ENCODE assay signal across 15 cellular contexts in the genomic region with DNA sequence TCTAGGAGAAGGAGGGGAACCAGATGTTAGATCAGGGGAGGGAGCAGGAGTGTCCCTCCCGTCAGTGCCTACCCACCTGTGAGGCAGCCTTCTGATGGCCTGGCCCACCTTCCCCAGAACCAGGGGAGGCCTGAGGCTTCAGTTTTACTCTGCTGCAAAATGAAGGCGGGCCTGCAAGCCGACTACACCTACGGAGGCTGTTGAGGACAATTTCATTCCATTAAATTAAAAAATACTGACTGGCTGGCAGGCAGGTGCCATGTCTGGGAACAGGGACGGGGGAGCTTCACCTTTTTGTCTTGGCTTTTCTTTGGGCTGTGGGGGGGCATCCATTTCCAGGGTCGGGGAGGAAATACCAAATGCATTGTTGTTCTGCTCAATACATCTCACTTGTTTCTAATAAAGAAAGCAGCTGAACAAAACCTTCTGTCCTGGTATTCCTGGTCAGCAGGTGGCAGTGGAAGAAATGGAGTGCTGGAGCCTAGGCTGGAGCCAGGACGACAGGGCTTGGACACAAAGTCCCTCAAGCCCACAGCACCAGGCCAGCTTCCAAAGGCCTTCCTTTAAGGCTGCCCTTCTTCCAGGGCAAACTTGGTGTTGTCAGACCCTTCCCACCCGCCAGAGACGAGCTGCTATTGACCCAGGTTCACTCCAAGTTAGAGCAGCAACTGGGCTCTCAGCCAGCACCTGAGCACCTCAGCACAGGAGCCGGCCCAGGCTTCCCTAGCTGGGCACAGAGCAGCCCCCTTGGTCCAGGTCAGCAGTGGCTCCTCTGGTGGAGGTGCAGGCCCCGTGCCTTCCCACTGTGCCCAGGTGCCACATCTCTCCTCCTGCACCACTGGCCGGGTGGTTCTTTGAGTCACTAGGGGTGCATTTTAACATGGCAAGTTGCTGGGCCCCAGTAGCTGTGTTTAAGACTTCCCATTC. TPM values are rescaled to one million over a fixed set of nuclear protein-coding genes. Genes with fewer than 3 reads are reported as not detected.
DNase-seq lines count a peak whose midpoint lies in the region; ATAC-seq, FAIRE-seq and TF ChIP-seq lines count a peak whose summit lies in the region.
"Had no signal": no experiment of that assay in that cellular context is flagged by ENCODE, and none has a peak within 500 bp of the region (broad histone marks: within the 10 kb centered on the region; RNA-seq: fewer than 3 reads in every experiment).

No MANE protein-coding gene starts in this region.

- H3K27ac ChIP-seq in cardiac muscle cell: peak overlapping the region; percentile 64
- H3K27ac ChIP-seq in left lung: no peak overlapping the region
- H3K27ac ChIP-seq in transverse colon: peak overlapping the region in 2 of 4 donors; percentile 69 to 79
- H3K27ac ChIP-seq in OCI-LY7 (ENCODE audit: low read depth, low read length, poor library complexity, severe bottlenecking): no peak overlapping the region

- CTCF ChIA-PET in OCI-LY7 (lab: Charles Lee; ENCODE audit: unreplicated experiment): no interaction called here

- no peak for DNase-seq in cardiac muscle cell (ENCODE audit: low read depth in 1 of 2, low spot score in 1 of 2)
- DNase-seq in cardiac septum (ENCODE audit: low spot score): no peak
- no peak for DNase-seq in bronchial epithelial cell (ENCODE audit: low read depth)
- no peak for DNase-seq in left lung
- DNase-seq in transverse colon: peak; percentile 39
- no peak for DNase-seq in OCI-LY7 (ENCODE audit: low spot score)
- DNase-seq: activated T-cell treated with anti-CD3 and anti-CD28 coated beads, Interleukin-2, amount 50 U/mL, for 48 hours; central memory CD4-positive, alpha-beta T cell; MV-4-11; NCI-H69; substantia nigra had no signal

- no TSS peak for BruUV-seq in OCI-LY7 (replicated peaks; lab: Mats Ljungman, UMichigan)

- no peaks in the 10 kb centered on the region for H4K20me1 ChIP-seq in OCI-LY7 (ENCODE audit: insufficient read depth, low read length)

- intact Hi-C loops in cardiac septum (cut with DNase I) (no loop called here), left lung (cut with DNase I) (no loop called here), transverse colon (cut with DNase I; ENCODE audit: low total_unique reads) (loop anchor here (10.0 kb wide), 1 partner anchor 184 kb away; no protein-coding TSS in a partner anchor), OCI-LY7 (cut with micrococcal nuclease; ENCODE audit: unreplicated experiment) (no loop called here)

- H3K4me1 ChIP-seq in cardiac muscle cell (ENCODE audit: low read depth) (no peaks in the 10 kb centered on the region), left lung (no peaks in the 10 kb centered on the region), transverse colon (peaks cover 0 to 18% (median 2%) of the 10 kb centered on the region in 4 donors), OCI-LY7 (ENCODE audit: insufficient read depth, low read length, poor library complexity, severe bottlenecking) (peaks cover 13% of the 10 kb centered on the region)

- WGBS in transverse colon (ENCODE audit: low coverage in 1 of 2), 2 donors: 63 to 73% methylated on average over 3 to 9 of the region's 12 CpGs

- no peaks in the 10 kb centered on the region for H3K79me2 ChIP-seq in OCI-LY7 (ENCODE audit: insufficient read depth, low read depth, low read length)

- no peaks in the 10 kb centered on the region for H3K9me3 ChIP-seq in cardiac muscle cell (ENCODE audit: low read depth)
- no peaks in the 10 kb centered on the region for H3K9me3 ChIP-seq in left lung
- H3K9me3 ChIP-seq in transverse colon: no peaks in the 10 kb centered on the region
- no peaks in the 10 kb centered on the region for H3K9me3 ChIP-seq in OCI-LY7 (ENCODE audit: low read length)

- no peak for TF ChIP-seq POLR2A in transverse colon (IDR thresholded peaks at IDR 0.05)

- no peak overlapping the region for H2AFZ ChIP-seq in OCI-LY7 (ENCODE audit: low read length)

- in situ Hi-C loops in transverse colon (cut with MboI; ENCODE audit: low pct_ligation_motif_present in 1 of 4, low pct_unique_long_range_greater_than_20kb in 1 of 4, low sequenced_read_pairs in 3 of 4): loop anchor here in 2 of 4 donors (10.0 kb wide), 2 partner anchors 184 to 194 kb away; a partner anchor contains a TSS

- no peaks in the 10 kb centered on the region for H3K9me2 ChIP-seq in OCI-LY7 (ENCODE audit: insufficient read depth, low read length)

- no peak for FAIRE-seq in bronchial epithelial cell (lab: Jason Lieb, UNC)

- POLR2A ChIA-PET in OCI-LY7 (lab: Charles Lee): interaction anchor here (0.7 kb wide), 1 partner anchor 1310 kb away, joined by 4 read pairs; no protein-coding TSS in a partner anchor

- ATAC-seq in left lung (peak; percentile 25), HG03354 (IDR thresholded peaks at IDR 0.05; ENCODE audit: poor library complexity, severe bottlenecking, unreplicated experiment) (no peak), HG03175 (IDR thresholded peaks at IDR 0.05; ENCODE audit: unreplicated experiment) (no peak)
- ATAC-seq: activated CD4-positive, CD25-positive, alpha-beta regulatory T cell treated with anti-CD3 and anti-CD28 coated beads, Interleukin-2, amount 50 U/mL, for 24 hours had no signal

- TF ChIP-seq EP300 in transverse colon (IDR thresholded peaks at IDR 0.05; ENCODE audit: low read depth): no peak

- H3K36me3 ChIP-seq in cardiac muscle cell (peaks cover 28% of the 10 kb centered on the region), bronchial epithelial cell (ENCODE audit: control insufficient read depth, insufficient read depth, low read length) (peaks cover 40% of the 10 kb centered on the region), left lung (peaks cover 0 to 61% of the 10 kb centered on the region in 2 donors), transverse colon (peaks cover 0 to 23% (median 9%) of the 10 kb centered on the region in 4 donors), OCI-LY7 (ENCODE audit: insufficient read depth, low read length) (peaks cover 54% of the 10 kb centered on the region)

- H3K4me2 ChIP-seq in OCI-LY7 (ENCODE audit: low read length): no peak overlapping the region

- H3K4me3 ChIP-seq in cardiac muscle cell (no peak overlapping the region), bronchial epithelial cell (ENCODE audit: low read depth, low read length) (no peak overlapping the region), left lung (no peak overlapping the region), transverse colon (no peak overlapping the region), OCI-LY7 (ENCODE audit: low read depth, low read length, poor library complexity, severe bottlenecking) (no peak overlapping the region)
- H3K4me3 ChIP-seq: lung had no signal

- TF ChIP-seq CTCF in cardiac muscle cell (IDR thresholded peaks at IDR 0.05; ENCODE audit: low read depth, low read length): no peak
- peak; percentile 23 for TF ChIP-seq CTCF in bronchial epithelial cell (IDR thresholded peaks at IDR 0.05; ENCODE audit: insufficient read depth, low read length, severe bottlenecking)
- no peak for TF ChIP-seq CTCF in left lung (IDR thresholded peaks at IDR 0.05)
- TF ChIP-seq CTCF in transverse colon (IDR thresholded peaks at IDR 0.05): peak in 3 of 5 experiments; percentile 15 to 35 (median 17)
- no peak for TF ChIP-seq CTCF in OCI-LY7 (conservative IDR thresholded peaks at IDR 0.05; ENCODE audit: low read length)

- no peaks in the 10 kb centered on the region for H3K27me3 ChIP-seq in cardiac muscle cell
- H3K27me3 ChIP-seq in bronchial epithelial cell (ENCODE audit: control insufficient read depth, insufficient read depth, low read length): no peaks in the 10 kb centered on the region
- H3K27me3 ChIP-seq in left lung: no peaks in the 10 kb centered on the region
- H3K27me3 ChIP-seq in transverse colon: no peaks in the 10 kb centered on the region

RNA-seq across cellular contexts. Expression of a gene that starts 23.5 kb away (rescaled TPM):
- 41.0 and 66.3 TPM in 2 replicates for total RNA-seq in cardiac muscle cell
- 36.0 and 41.7 TPM in 2 replicates for polyA plus RNA-seq in cardiac muscle cell
- 87.6 TPM for total RNA-seq in cardiac septum
- total RNA-seq in bronchial epithelial cell: 33.9 and 44.0 TPM in 2 replicates
- 10 to 100 TPM; 41.0 to 49.1 TPM for total RNA-seq in left lung
- 100 to 1,000 TPM; 157 to 369 (median 335) TPM for total RNA-seq in transverse colon
- 1.4 and 3.6 TPM in 2 replicates for total RNA-seq in OCI-LY7 (2014; rRNA removed; shearing (Covaris generic))
- total RNA-seq in OCI-LY7 (2022): 1.7 and 4.6 TPM in 2 replicates

RNA-seq across cellular contexts. Expression of a gene that starts 26.6 kb away (rescaled TPM):
- total RNA-seq in cardiac muscle cell (16.3 and 29.3 TPM in 2 replicates), cardiac septum (6.4 TPM), bronchial epithelial cell (6.1 and 8.7 TPM in 2 replicates), left lung (10 to 100 TPM; 10.6 to 15.7 TPM), transverse colon (10 to 100 TPM; 24.9 to 96.1 (median 38.6) TPM), OCI-LY7 (2022) (22.2 and 24.0 TPM in 2 replicates)
- 20.5 and 30.5 TPM in 2 replicates for polyA plus RNA-seq in cardiac muscle cell
- 14.6 and 14.8 TPM in 2 replicates for total RNA-seq in OCI-LY7 (2014; rRNA removed; shearing (Covaris generic))

RNA-seq across cellular contexts. Expression of a gene that starts 39.4 kb away (rescaled TPM):
- total RNA-seq in cardiac muscle cell (20.9 and 34.8 TPM in 2 replicates), cardiac septum (19.8 TPM), bronchial epithelial cell (7.1 and 12.5 TPM in 2 replicates), left lung (10 to 100 TPM; 27.3 to 34.6 TPM), transverse colon (10 to 100 TPM; 38.0 to 54.9 (median 42.6) TPM), OCI-LY7 (2022) (16.4 and 17.2 TPM in 2 replicates)
- polyA plus RNA-seq in cardiac muscle cell: 17.7 and 17.9 TPM in 2 replicates
- 12.1 and 13.9 TPM in 2 replicates for total RNA-seq in OCI-LY7 (2014; rRNA removed; shearing (Covaris generic))

RNA-seq across cellular contexts. Expression of a gene that starts 47.7 kb away (rescaled TPM):
- 83.1 and 113 TPM in 2 replicates for total RNA-seq in cardiac muscle cell
- 85.2 and 92.9 TPM in 2 replicates for polyA plus RNA-seq in cardiac muscle cell
- 74.8 TPM for total RNA-seq in cardiac septum
- total RNA-seq in bronchial epithelial cell: 48.1 and 54.2 TPM in 2 replicates
- total RNA-seq in left lung: 100 to 1,000 TPM; 123 to 129 TPM
- 10 to 100 TPM; 16.1 to 83.8 (median 43.4) TPM for total RNA-seq in transverse colon
- 65.7 and 82.3 TPM in 2 replicates for total RNA-seq in OCI-LY7 (2014; rRNA removed; shearing (Covaris generic))
- 126 and 134 TPM in 2 replicates for total RNA-seq in OCI-LY7 (2022)

RNA-seq across cellular contexts. Expression of a gene that starts 52.8 kb away (rescaled TPM):
- total RNA-seq in cardiac muscle cell (17.6 and 21.3 TPM in 2 replicates), cardiac septum (3.3 TPM), bronchial epithelial cell (4.1 and 4.7 TPM in 2 replicates), left lung (1 to 10 TPM; 5.4 to 6.0 TPM), transverse colon (10 to 100 TPM in 1 of 4 donors, 1 to 10 TPM in 3; 1.2 to 10.8 (median 5.9) TPM), OCI-LY7 (2022) (9.7 and 11.1 TPM in 2 replicates)
- 14.5 and 22.3 TPM in 2 replicates for polyA plus RNA-seq in cardiac muscle cell
- total RNA-seq in OCI-LY7 (2014; rRNA removed; shearing (Covaris generic)): 8.6 and 9.3 TPM in 2 replicates

Comparison
In these comparisons a context has a peak if more than half of its experiments do, and no peak if none do; other contexts are left out.
1. CTCF ChIP-seq: peak in bronchial epithelial cell (single experiment) and transverse colon (3 of 5); none in cardiac muscle cell (single experiment), left lung (0 of 2) and OCI-LY7 (single experiment).